ENCODE assay signal across 21 cellular contexts in genomic region chr3:10466186-10466585, GRCh38. TPM values are rescaled to one million over a fixed set of nuclear protein-coding genes. Genes with fewer than 3 reads are reported as not detected.
"Had no signal": no experiment of that assay in that cellular context is flagged by ENCODE, and none has a peak within 500 bp of the region (broad histone marks: within the 10 kb centered on the region; RNA-seq: fewer than 3 reads in every experiment).

No MANE protein-coding gene starts in this region.

- H3K27ac Mint-ChIP-seq: activated B cell treated with CpG ODN at 0.5 μM for 24 hours; activated CD4-positive, alpha-beta memory T cell treated with anti-CD3 and anti-CD28 coated beads for 36 hours; activated CD4-positive, alpha-beta T cell treated with anti-CD3 and anti-CD28 coated beads, Interleukin-2, amount 10 ng/mL, durations not matched to agents 7 days and 5 days; activated naive CD4-positive, alpha-beta T cell treated with anti-CD3 and anti-CD28 coated beads for 36 hours; activated naive CD8-positive, alpha-beta T cell; T-helper 1 cell treated with Interleukin-12 subunit alpha and Interleukin-12 subunit beta and Interleukin-4 antibody, amounts not matched to agents 30 μg/mL and 1 μg/mL, for 36 hours had no signal

- H3K9me3 Mint-ChIP-seq: activated B cell treated with CpG ODN at 0.5 μM for 24 hours; activated CD4-positive, alpha-beta memory T cell treated with anti-CD3 and anti-CD28 coated beads for 36 hours; activated CD4-positive, alpha-beta T cell treated with anti-CD3 and anti-CD28 coated beads, Interleukin-2, amount 10 ng/mL, durations not matched to agents 7 days and 5 days; activated naive CD4-positive, alpha-beta T cell treated with anti-CD3 and anti-CD28 coated beads for 36 hours; activated T-cell treated with anti-CD3 and anti-CD28 coated beads, Interleukin-2, amount 50 U/mL, for 4 hours; T-helper 1 cell treated with Interleukin-12 subunit alpha and Interleukin-12 subunit beta and Interleukin-4 antibody, amounts not matched to agents 30 μg/mL and 1 μg/mL, for 36 hours had no signal

- H3K4me3 Mint-ChIP-seq: activated B cell treated with CpG ODN at 0.5 μM for 24 hours; activated CD4-positive, alpha-beta memory T cell treated with anti-CD3 and anti-CD28 coated beads for 36 hours; activated CD4-positive, alpha-beta T cell treated with anti-CD3 and anti-CD28 coated beads, Interleukin-2, amount 10 ng/mL, durations not matched to agents 7 days and 5 days; activated naive CD4-positive, alpha-beta T cell treated with anti-CD3 and anti-CD28 coated beads for 36 hours; activated naive CD8-positive, alpha-beta T cell; activated T-cell treated with anti-CD3 and anti-CD28 coated beads, Interleukin-2, amount 50 U/mL, for 4 hours; T-helper 1 cell treated with Interleukin-12 subunit alpha and Interleukin-12 subunit beta and Interleukin-4 antibody, amounts not matched to agents 30 μg/mL and 1 μg/mL, for 36 hours had no signal

- ATAC-seq: activated T-cell treated with anti-CD3 and anti-CD28 coated beads, Interleukin-2, amount 50 U/mL, for 4 hours had no signal

- H3K36me3 Mint-ChIP-seq: activated CD4-positive, alpha-beta memory T cell treated with anti-CD3 and anti-CD28 coated beads for 36 hours; activated naive CD8-positive, alpha-beta T cell had no signal

- DNase-seq: activated B cell treated with CpG ODN at 0.5 μM for 24 hours; activated CD4-positive, alpha-beta memory T cell treated with anti-CD3 and anti-CD28 coated beads for 36 hours; activated CD4-positive, alpha-beta T cell treated with anti-CD3 and anti-CD28 coated beads, Interleukin-2, amount 10 ng/mL, durations not matched to agents 7 days and 5 days; activated CD8-positive, alpha-beta memory T cell treated with anti-CD3 and anti-CD28 coated beads for 24 hours; activated effector memory CD4-positive, alpha-beta T cell treated with anti-CD3 and anti-CD28 coated beads, Interleukin-2, amount 50 U/mL, for 16 hours; activated naive CD4-positive, alpha-beta T cell treated with anti-CD3 and anti-CD28 coated beads for 36 hours; activated T-cell treated with anti-CD3 and anti-CD28 coated beads, Interleukin-2, amount 50 U/mL, for 4 hours; amygdala; Karpas-422; NCI-H1105 treated with DMSO at 0.1 percent for 48 hours; NCI-H1436 treated with DMSO at 0.1 percent for 48 hours; NCI-H187; NCI-H2081; NCI-H446; Peyer's patch; SHP77 treated with DMSO at 0.1 percent for 48 hours; T-helper 9 cell had no signal

- H3K4me1 Mint-ChIP-seq: activated CD4-positive, alpha-beta T cell treated with anti-CD3 and anti-CD28 coated beads, Interleukin-2, amount 10 ng/mL, durations not matched to agents 7 days and 5 days had no signal

- H3K27ac ChIP-seq: Peyer's patch, RWPE1 had no signal

RNA-seq across cellular contexts. Expression of gene ATP2B2, which starts 39.2 kb away (rescaled TPM):
- total RNA-seq: activated B cell treated with CpG ODN at 0.5 μM for 24 hours; activated CD4-positive, alpha-beta T cell treated with anti-CD3 and anti-CD28 coated beads, Interleukin-2, amount 10 ng/mL, durations not matched to agents 7 days and 5 days; activated naive CD4-positive, alpha-beta T cell treated with anti-CD3 and anti-CD28 coated beads for 36 hours; Peyer's patch; SK-MEL-5 had no signal
